Comparison of ENCODE assay signal across 9 cellular contexts in the genomic region with DNA sequence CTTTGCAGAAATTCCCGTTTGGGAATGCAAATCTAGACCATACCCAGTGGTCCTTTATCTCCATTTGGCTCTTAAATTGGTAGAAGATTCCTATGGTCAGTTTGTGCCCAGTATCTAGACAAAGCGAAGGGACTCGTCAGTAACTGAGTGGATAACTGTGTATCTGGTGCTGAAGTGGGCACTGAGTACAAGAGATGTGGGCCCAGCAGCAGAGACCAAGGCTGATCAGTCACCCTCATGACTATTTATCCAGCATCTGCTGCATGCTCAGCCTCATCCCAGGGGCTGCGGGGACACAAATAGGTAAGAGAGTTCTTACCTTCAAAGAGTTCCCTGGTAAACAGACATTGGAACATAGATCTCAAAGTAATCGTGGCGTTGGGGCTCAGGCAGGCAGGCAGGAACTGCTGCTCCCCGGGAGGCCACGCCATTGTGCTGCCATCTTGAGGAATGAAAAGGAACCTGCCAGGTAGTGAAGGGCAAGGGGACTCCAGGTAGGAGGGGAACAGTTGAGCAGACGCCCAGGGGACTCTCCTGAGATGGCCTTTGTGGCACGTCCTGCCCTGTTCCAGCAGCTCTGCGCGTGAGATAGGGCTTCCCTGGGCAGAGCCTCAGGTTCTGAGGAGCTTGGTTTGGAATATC. TPM values are rescaled to one million over a fixed set of nuclear protein-coding genes. Genes with fewer than 3 reads are reported as not detected.
DNase-seq lines count a peak whose midpoint lies in the region; TF ChIP-seq lines count a peak whose summit lies in the region.
"Had no signal": no experiment of that assay in that cellular context is flagged by ENCODE, and none has a peak within 500 bp of the region (broad histone marks: within the 10 kb centered on the region; RNA-seq: fewer than 3 reads in every experiment).

No MANE protein-coding gene starts in this region.

- H3K18ac ChIP-seq in neuronal stem cell (ENCODE audit: low read length): no peak overlapping the region

- H3K9me3 Mint-ChIP-seq in activated CD4-positive, alpha-beta memory T cell treated with anti-CD3 and anti-CD28 coated beads, Interleukin-2, amount 10 ng/mL, durations not matched to agents 7 days and 5 days: no peaks in the 10 kb centered on the region
- peaks cover 13% of the 10 kb centered on the region for H3K9me3 Mint-ChIP-seq in endodermal cell
- H3K9me3 Mint-ChIP-seq: stimulated activated naive CD8-positive, alpha-beta T cell treated with anti-CD3 and anti-CD28 coated beads, Interleukin-15, Interleukin-2, amounts not matched to agents 100 ng/mL and 50 ng/mL, for 24 hours had no signal

- no peak overlapping the region for H3K4me3 ChIP-seq in endodermal cell (ENCODE audit: low read length)
- no peak overlapping the region for H3K4me3 ChIP-seq in neuronal stem cell (ENCODE audit: low read length in 2 of 2)
- H3K4me3 ChIP-seq in tibial artery: no peak overlapping the region

- intact Hi-C loops in tibial artery (cut with DNase I; ENCODE audit: low total_unique reads): loop anchor here (5.0 kb wide), 1 partner anchor 311 kb away; no protein-coding TSS in a partner anchor

- H2BK12ac ChIP-seq in neuronal stem cell (ENCODE audit: low read length): no peak overlapping the region

- H3K36me3 Mint-ChIP-seq in activated CD4-positive, alpha-beta memory T cell treated with anti-CD3 and anti-CD28 coated beads, Interleukin-2, amount 10 ng/mL, durations not matched to agents 7 days and 5 days (ENCODE audit: low read depth): peaks cover 7% of the 10 kb centered on the region
- H3K36me3 Mint-ChIP-seq in endodermal cell (ENCODE audit: low read depth): peaks cover 25% of the 10 kb centered on the region

- H3K36me3 ChIP-seq in endodermal cell (ENCODE audit: control insufficient read depth, insufficient read depth, low read length) (no peaks in the 10 kb centered on the region), neuronal stem cell (replicated peaks in 1 of 2; ENCODE audit: control insufficient read depth in 2 of 2, insufficient read depth in 2 of 2, low read length in 2 of 2) (peaks cover 0 to 20% of the 10 kb centered on the region in 2 donors), tibial artery (no peaks in the 10 kb centered on the region)

- no peak overlapping the region for H4K91ac ChIP-seq in neuronal stem cell (ENCODE audit: low read depth, low read length, poor library complexity)

- no peak overlapping the region for H3K14ac ChIP-seq in neuronal stem cell (ENCODE audit: low read length)

- no peaks in the 10 kb centered on the region for H3K27me3 Mint-ChIP-seq in activated CD4-positive, alpha-beta memory T cell treated with anti-CD3 and anti-CD28 coated beads, Interleukin-2, amount 10 ng/mL, durations not matched to agents 7 days and 5 days
- H3K27me3 Mint-ChIP-seq in endodermal cell (ENCODE audit: insufficient read depth): no peaks in the 10 kb centered on the region
- H3K27me3 Mint-ChIP-seq: stimulated activated naive CD8-positive, alpha-beta T cell treated with anti-CD3 and anti-CD28 coated beads, Interleukin-15, Interleukin-2, amounts not matched to agents 100 ng/mL and 50 ng/mL, for 24 hours had no signal

- no peaks in the 10 kb centered on the region for H3K27me3 ChIP-seq in endodermal cell (ENCODE audit: control insufficient read depth, insufficient read depth, low read length, poor library complexity, severe bottlenecking)
- peaks cover 0 to 2% (median 0%) of the 10 kb centered on the region in 3 experiments for H3K27me3 ChIP-seq in neuronal stem cell (ENCODE audit: control insufficient read depth in 3 of 3, insufficient read depth in 3 of 3, low read depth in 1 of 3, low read length in 3 of 3)
- H3K27me3 ChIP-seq in tibial artery: no peaks in the 10 kb centered on the region

- CTCF ChIA-PET in GM10248 (lab: Yijun Ruan, JAX): interaction anchor here (0.7 to 2.2 kb wide), 13 partner anchors 12 to 398 kb away, joined by 3 to 9 read pairs (median 4); no protein-coding TSS in a partner anchor
- CTCF ChIA-PET in activated CD4-positive, alpha-beta memory T cell treated with anti-CD3 and anti-CD28 coated beads, Interleukin-2, amount 10 ng/mL, durations not matched to agents 7 days and 5 days (lab: Charles Lee): interaction anchor here (0.6 to 1.9 kb wide), 10 partner anchors 11 to 315 kb away, joined by 3 to 24 read pairs (median 3); no protein-coding TSS in a partner anchor

- WGBS in endodermal cell (ENCODE audit: insufficient coverage in 1 of 2, insufficient read length in 1 of 2), 2 experiments: 66 to 72% methylated on average over 12 of the region's 12 CpGs
- no CpG with 5 or more reads among the region's 12 CpGs for WGBS in neuronal stem cell (ENCODE audit: extremely low coverage in 2 of 2, insufficient read length in 2 of 2, insufficient replicate concordance in 1 of 2), 2 donors

- H3K27ac ChIP-seq in endodermal cell (ENCODE audit: low read depth, low read length) (no peak overlapping the region), neuronal stem cell (replicated peaks; ENCODE audit: low read length) (no peak overlapping the region), tibial artery (no peak overlapping the region)

- H3K9me3 ChIP-seq in endodermal cell (ENCODE audit: control insufficient read depth, low read length): no peaks in the 10 kb centered on the region
- H3K9me3 ChIP-seq in neuronal stem cell (replicated peaks in 1 of 2; ENCODE audit: control insufficient read depth in 2 of 2, insufficient read depth in 1 of 2, low read depth in 1 of 2, low read length in 2 of 2): peaks cover 2 to 7% of the 10 kb centered on the region in 2 donors
- no peaks in the 10 kb centered on the region for H3K9me3 ChIP-seq in tibial artery

- no peak overlapping the region for H3K4me2 ChIP-seq in neuronal stem cell (ENCODE audit: insufficient read depth, low read length, poor library complexity, severe bottlenecking)

- H3K9ac ChIP-seq in endodermal cell (ENCODE audit: extremely low read depth, low read length, poor library complexity, severe bottlenecking) (no peak overlapping the region), neuronal stem cell (ENCODE audit: low read depth, low read length, poor library complexity) (peak overlapping the region; percentile 30)

- no peaks in the 10 kb centered on the region for H3K79me1 ChIP-seq in neuronal stem cell (ENCODE audit: low read depth, low read length)

- no peak overlapping the region for H3K4ac ChIP-seq in neuronal stem cell (ENCODE audit: low read length)

- POLR2A ChIA-PET in GM10248 (lab: Yijun Ruan, JAX): no interaction called here
- POLR2A ChIA-PET in activated CD4-positive, alpha-beta memory T cell treated with anti-CD3 and anti-CD28 coated beads, Interleukin-2, amount 10 ng/mL, durations not matched to agents 7 days and 5 days (lab: Charles Lee): interaction anchor here (1.3 to 1.8 kb wide), 2 partner anchors 33 to 171 kb away, joined by 3 to 4 read pairs; no protein-coding TSS in a partner anchor

- no peak overlapping the region for H2BK5ac ChIP-seq in neuronal stem cell (ENCODE audit: low read length)

- H2AK5ac ChIP-seq in neuronal stem cell (ENCODE audit: low read depth, low read length): no peak overlapping the region

- H2BK120ac ChIP-seq in neuronal stem cell (ENCODE audit: low read depth, low read length): no peak overlapping the region

- no peak overlapping the region for H3K4me3 Mint-ChIP-seq in activated CD4-positive, alpha-beta memory T cell treated with anti-CD3 and anti-CD28 coated beads, Interleukin-2, amount 10 ng/mL, durations not matched to agents 7 days and 5 days
- H3K4me3 Mint-ChIP-seq in endodermal cell: no peak overlapping the region
- H3K4me3 Mint-ChIP-seq: stimulated activated naive CD8-positive, alpha-beta T cell treated with anti-CD3 and anti-CD28 coated beads, Interleukin-15, Interleukin-2, amounts not matched to agents 100 ng/mL and 50 ng/mL, for 24 hours had no signal

- no peak overlapping the region for H3K27ac Mint-ChIP-seq in activated CD4-positive, alpha-beta memory T cell treated with anti-CD3 and anti-CD28 coated beads, Interleukin-2, amount 10 ng/mL, durations not matched to agents 7 days and 5 days
- no peak overlapping the region for H3K27ac Mint-ChIP-seq in endodermal cell
- H3K27ac Mint-ChIP-seq: stimulated activated naive CD8-positive, alpha-beta T cell treated with anti-CD3 and anti-CD28 coated beads, Interleukin-15, Interleukin-2, amounts not matched to agents 100 ng/mL and 50 ng/mL, for 24 hours had no signal

- H2BK15ac ChIP-seq in neuronal stem cell (ENCODE audit: low read length): no peak overlapping the region

- H4K8ac ChIP-seq in neuronal stem cell (ENCODE audit: low read depth, low read length): no peak overlapping the region

- DNase-seq in GM10248 (ENCODE audit: extremely low spot score): peak; percentile 87
- DNase-seq in NAMALWA (ENCODE audit: low spot score): peak; percentile 71
- peak; percentile 78 for DNase-seq in activated CD4-positive, alpha-beta memory T cell treated with anti-CD3 and anti-CD28 coated beads, Interleukin-2, amount 10 ng/mL, durations not matched to agents 7 days and 5 days
- DNase-seq in endodermal cell: peak; percentile 95
- no peak for DNase-seq in neuronal stem cell (ENCODE audit: low spot score)
- peak in 1 of 2 donors; percentile 60 for DNase-seq in tibial artery
- no peak for DNase-seq in putamen (ENCODE audit: low spot score)
- no peak for DNase-seq in NCI-H446 (lab: John Stamatoyannopoulos, UW)

- TF ChIP-seq CTCF in GM10248 (IDR thresholded peaks at IDR 0.05; ENCODE audit: control extremely low read depth, extremely low read depth, low read depth, missing control alignments) (peak; percentile 85), endodermal cell (conservative IDR thresholded peaks at IDR 0.05) (peak; percentile 81), tibial artery (IDR thresholded peaks at IDR 0.05) (peak; percentile 19 to 22)

- H3K4me1 ChIP-seq in endodermal cell (ENCODE audit: control insufficient read depth, insufficient read depth, low read length) (no peaks in the 10 kb centered on the region), neuronal stem cell (ENCODE audit: control insufficient read depth in 2 of 2, insufficient read depth in 1 of 2, low read depth in 1 of 2, low read length in 2 of 2) (no peaks in the 10 kb centered on the region), tibial artery (no peaks in the 10 kb centered on the region)

- peaks cover 3% of the 10 kb centered on the region for H3K4me1 Mint-ChIP-seq in activated CD4-positive, alpha-beta memory T cell treated with anti-CD3 and anti-CD28 coated beads, Interleukin-2, amount 10 ng/mL, durations not matched to agents 7 days and 5 days
- peaks cover 10% of the 10 kb centered on the region for H3K4me1 Mint-ChIP-seq in endodermal cell

- no peak overlapping the region for H2AFZ ChIP-seq in neuronal stem cell (ENCODE audit: low read length)

- no peak overlapping the region for H3K23ac ChIP-seq in neuronal stem cell (ENCODE audit: low read depth, low read length, poor library complexity)

RNA-seq across cellular contexts. Expression of gene NT5M, which starts 10.3 kb away (rescaled TPM):
- 1 to 10 TPM; 8.4 to 9.7 TPM for total RNA-seq in activated CD4-positive, alpha-beta memory T cell treated with anti-CD3 and anti-CD28 coated beads, Interleukin-2, amount 10 ng/mL, durations not matched to agents 7 days and 5 days
- 10 to 100 TPM in 1 of 2 donors, 1 to 10 TPM in 1; 6.5 to 11.8 TPM for total RNA-seq in endodermal cell
- 6.3 TPM for polyA plus RNA-seq in endodermal cell (2013, experiment 1 of 2)
- 6.3 TPM for polyA plus RNA-seq in endodermal cell (2013, experiment 2 of 2)
- polyA plus RNA-seq in neuronal stem cell (2013, experiment 1 of 2): 6.8 TPM
- polyA plus RNA-seq in neuronal stem cell (2013, experiment 2 of 2): 7.4 TPM

RNA-seq across cellular contexts. Expression of gene COPS3, which starts 32.4 kb away (rescaled TPM):
- total RNA-seq in activated CD4-positive, alpha-beta memory T cell treated with anti-CD3 and anti-CD28 coated beads, Interleukin-2, amount 10 ng/mL, durations not matched to agents 7 days and 5 days: 100 to 1,000 TPM in 1 of 2 experiments, 10 to 100 TPM in 1; 99.9 to 109 TPM
- total RNA-seq in endodermal cell: 10 to 100 TPM; 63.1 to 67.5 TPM
- 92.4 TPM for polyA plus RNA-seq in endodermal cell (2013, experiment 1 of 2)
- 91.0 TPM for polyA plus RNA-seq in endodermal cell (2013, experiment 2 of 2)
- polyA plus RNA-seq in neuronal stem cell (2013, experiment 1 of 2): 106 TPM
- 109 TPM for polyA plus RNA-seq in neuronal stem cell (2013, experiment 2 of 2)

Comparison
In these comparisons a context has a peak if more than half of its experiments do, and no peak if none do; other contexts are left out.
1. DNase-seq: peak in GM10248 (single experiment), NAMALWA (single experiment), activated CD4-positive, alpha-beta memory T cell treated with anti-CD3 and anti-CD28 coated beads, Interleukin-2, amount 10 ng/mL, durations not matched to agents 7 days and 5 days (single experiment) and endodermal cell (single experiment); none in neuronal stem cell (single experiment), putamen (single experiment) and NCI-H446 (0 of 2).
2. CTCF ChIP-seq: peak in every context shown above with its lines; median percentile 85 in GM10248; 81 in endodermal cell; 20 in tibial artery.